21 cellular contexts compared by ENCODE assay signal in the genomic region with DNA sequence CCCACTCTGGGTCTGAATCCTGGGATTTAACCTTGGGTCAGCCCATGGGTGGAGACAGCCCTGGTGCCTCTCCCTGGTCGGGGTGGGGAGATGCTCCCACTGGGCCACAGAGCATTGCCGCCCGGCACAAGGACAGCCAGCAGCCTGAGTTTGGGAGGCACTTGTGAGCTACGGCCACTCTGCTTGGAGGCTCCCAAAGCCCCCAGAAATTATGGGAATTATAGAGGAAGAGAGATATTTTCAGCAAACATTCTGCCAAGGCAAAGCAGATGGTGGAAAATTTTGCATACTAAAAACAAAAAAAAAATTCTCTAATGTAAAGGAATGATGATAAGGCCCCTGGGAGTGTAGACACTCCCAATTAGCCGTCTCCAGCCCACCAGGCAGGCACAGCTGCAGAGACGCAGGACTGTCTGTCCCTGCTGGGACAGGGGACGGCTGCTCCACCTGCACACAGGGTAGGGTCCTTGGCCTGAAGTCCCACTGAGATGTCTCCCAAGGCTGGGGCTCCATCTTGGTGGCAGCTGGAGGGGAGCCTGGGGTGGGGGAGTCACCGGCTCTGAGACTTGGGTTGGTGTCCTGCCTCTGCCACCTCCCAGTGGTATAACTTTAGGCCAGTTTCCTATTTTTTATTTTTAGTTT. TPM values are rescaled to one million over a fixed set of nuclear protein-coding genes. Genes with fewer than 3 reads are reported as not detected.
DNase-seq lines count a peak whose midpoint lies in the region; ATAC-seq lines count a peak whose summit lies in the region.
"Had no signal": no experiment of that assay in that cellular context is flagged by ENCODE, and none has a peak within 500 bp of the region (broad histone marks: within the 10 kb centered on the region; RNA-seq: fewer than 3 reads in every experiment).

No MANE protein-coding gene starts in this region.

- H3K4me2 ChIP-seq in neuronal stem cell (ENCODE audit: insufficient read depth, low read length, poor library complexity, severe bottlenecking) = no peak overlapping the region

- no peak overlapping the region for H3K4me3 Mint-ChIP-seq in effector memory CD8-positive, alpha-beta T cell
- H3K4me3 Mint-ChIP-seq: CD8-positive, alpha-beta memory T cell had no signal

- WGBS in neuronal stem cell (ENCODE audit: extremely low coverage in 2 of 2, insufficient read length in 2 of 2, insufficient replicate concordance in 1 of 2), 2 donors = no CpG with 5 or more reads among the region's 8 CpGs

- peaks cover 6 to 7% of the 10 kb centered on the region in 2 donors for H3K4me1 ChIP-seq in neuronal stem cell (ENCODE audit: control insufficient read depth in 2 of 2, insufficient read depth in 1 of 2, low read depth in 1 of 2, low read length in 2 of 2)

- H3K36me3 Mint-ChIP-seq in effector memory CD8-positive, alpha-beta T cell (ENCODE audit: insufficient read depth) = no peaks in the 10 kb centered on the region
- H3K36me3 Mint-ChIP-seq: CD8-positive, alpha-beta memory T cell had no signal

- peak overlapping the region; percentile 10 for H3K14ac ChIP-seq in neuronal stem cell (ENCODE audit: low read length)

- no peak overlapping the region for H3K23ac ChIP-seq in neuronal stem cell (ENCODE audit: low read depth, low read length, poor library complexity)

- H3K9me3 ChIP-seq in neuronal stem cell (replicated peaks in 1 of 2; ENCODE audit: control insufficient read depth in 2 of 2, insufficient read depth in 1 of 2, low read depth in 1 of 2, low read length in 2 of 2) = no peaks in the 10 kb centered on the region
- H3K9me3 ChIP-seq: SJCRH30 had no signal

- no peak overlapping the region for H3K4me3 ChIP-seq in neuronal stem cell (ENCODE audit: low read length in 2 of 2)

- no peak overlapping the region for H3K27ac Mint-ChIP-seq in effector memory CD8-positive, alpha-beta T cell

- no peak overlapping the region for H3K4ac ChIP-seq in neuronal stem cell (ENCODE audit: low read length)

- no peaks in the 10 kb centered on the region for H3K79me1 ChIP-seq in neuronal stem cell (ENCODE audit: low read depth, low read length)

- peak; percentile 11 for DNase-seq in left cardiac atrium
- DNase-seq in Right ventricle myocardium inferior (ENCODE audit: missing footprints) = no peak
- DNase-seq in neuronal stem cell (ENCODE audit: low spot score) = no peak
- DNase-seq in effector memory CD8-positive, alpha-beta T cell = no peak
- DNase-seq in caudate nucleus (lab: John Stamatoyannopoulos, UW) = no peak
- DNase-seq in iPS-NIHi11 (ENCODE audit: low spot score) = no peak
- DNase-seq in NCI-H2227 (lab: John Stamatoyannopoulos, UW; ENCODE audit: unreplicated experiment) = no peak
- DNase-seq: DMS53, KBM-7, NCI-H1105 treated with DMSO at 0.1 percent for 48 hours, NCI-H187 treated with DMSO at 0.1 percent for 48 hours, NCI-H226, NCI-H524, NCI-H82, OCI-M1 had no signal

- H2AK5ac ChIP-seq in neuronal stem cell (ENCODE audit: low read depth, low read length) = peak overlapping the region; percentile 0

- H3K9me3 Mint-ChIP-seq in effector memory CD8-positive, alpha-beta T cell = no peaks in the 10 kb centered on the region
- H3K9me3 Mint-ChIP-seq: CD8-positive, alpha-beta memory T cell had no signal

- H2BK5ac ChIP-seq in neuronal stem cell (ENCODE audit: low read length) = no peak overlapping the region

- H4K91ac ChIP-seq in neuronal stem cell (ENCODE audit: low read depth, low read length, poor library complexity) = no peak overlapping the region

- no peaks in the 10 kb centered on the region for H3K36me3 ChIP-seq in neuronal stem cell (replicated peaks in 1 of 2; ENCODE audit: control insufficient read depth in 2 of 2, insufficient read depth in 2 of 2, low read length in 2 of 2)
- H3K36me3 ChIP-seq: SJCRH30 had no signal

- peak overlapping the region; percentile 68 for H3K18ac ChIP-seq in neuronal stem cell (ENCODE audit: low read length)

- no peak overlapping the region for H4K8ac ChIP-seq in neuronal stem cell (ENCODE audit: low read depth, low read length)

- intact Hi-C loops in left cardiac atrium (cut with DNase I) = no loop called here
- intact Hi-C loops in Right ventricle myocardium inferior (cut with DNase I) = no loop called here

- H3K9ac ChIP-seq in neuronal stem cell (ENCODE audit: low read depth, low read length, poor library complexity) = peak overlapping the region; percentile 60

- H3K27ac ChIP-seq in cingulate gyrus (ENCODE audit: low read depth, low read length) (peak overlapping the region; percentile 79), neuronal stem cell (replicated peaks; ENCODE audit: low read length) (no peak overlapping the region), caudate nucleus (ENCODE audit: low read depth, low read length) (no peak overlapping the region)

- H3K27me3 Mint-ChIP-seq in effector memory CD8-positive, alpha-beta T cell = no peaks in the 10 kb centered on the region

- H2BK12ac ChIP-seq in neuronal stem cell (ENCODE audit: low read length) = no peak overlapping the region

- H2BK120ac ChIP-seq in neuronal stem cell (ENCODE audit: low read depth, low read length) = no peak overlapping the region

- H3K27me3 ChIP-seq in neuronal stem cell (ENCODE audit: control insufficient read depth in 3 of 3, insufficient read depth in 3 of 3, low read depth in 1 of 3, low read length in 3 of 3) = peaks cover 0 to 4% (median 0%) of the 10 kb centered on the region in 3 experiments
- H3K27me3 ChIP-seq: SJCRH30 had no signal

- no peak for ATAC-seq in left cardiac atrium
- no peak for ATAC-seq in Right ventricle myocardium inferior
- ATAC-seq in effector memory CD8-positive, alpha-beta T cell (replicated peaks) = no peak
- ATAC-seq: HepG2 had no signal

- H2BK15ac ChIP-seq in neuronal stem cell (ENCODE audit: low read length) = no peak overlapping the region

- no peak overlapping the region for H2AFZ ChIP-seq in neuronal stem cell (ENCODE audit: low read length)

- H3K4me1 Mint-ChIP-seq in effector memory CD8-positive, alpha-beta T cell (ENCODE audit: low read depth in 2 of 2) = no peaks in the 10 kb centered on the region
- H3K4me1 Mint-ChIP-seq: CD8-positive, alpha-beta memory T cell had no signal

RNA-seq across cellular contexts. Expression of gene DOC2B, which starts 46.3 kb away (rescaled TPM):
- total RNA-seq in left cardiac atrium (10 to 100 TPM in 1 of 2 donors, 1 to 10 TPM in 1; 6.8 to 16.4 TPM), Right ventricle myocardium inferior (4.5 TPM)
- polyA plus RNA-seq in neuronal stem cell (2013, experiment 1 of 2) = 5.0 TPM
- polyA plus RNA-seq in neuronal stem cell (2013, experiment 2 of 2) = 4.9 TPM
- total RNA-seq: RPMI7951, SJCRH30 had no signal
- polyA plus RNA-seq: BJ; CD8-positive, alpha-beta memory T cell had no signal
